11 cellular contexts compared by ENCODE assay signal in genomic region chr16:27398894-27399853, GRCh38. TPM values are rescaled to one million over a fixed set of nuclear protein-coding genes. Genes with fewer than 3 reads are reported as not detected.
A peak's percentile ranks its signal among the peaks of the same experiment; 100 is the strongest.
DNase-seq lines count a peak whose midpoint lies in the region; ATAC-seq, FAIRE-seq and TF ChIP-seq lines count a peak whose summit lies in the region.
"Had no signal": no experiment of that assay in that cellular context is flagged by ENCODE, and none has a peak within 500 bp of the region (broad histone marks: within the 10 kb centered on the region; RNA-seq: fewer than 3 reads in every experiment).

No MANE protein-coding gene starts in this region.

- CTCF ChIA-PET in OCI-LY7 (lab: Charles Lee; ENCODE audit: unreplicated experiment), result interaction anchor here (0.6 to 1.4 kb wide), 3 partner anchors 21 to 29 kb away, joined by 3 to 4 read pairs (median 3); no protein-coding TSS in a partner anchor

- H3K4me1 ChIP-seq in GM23338 (ENCODE audit: insufficient read depth), result no peaks in the 10 kb centered on the region
- peaks cover 61% of the 10 kb centered on the region for H3K4me1 ChIP-seq in OCI-LY7 (ENCODE audit: insufficient read depth, low read length, poor library complexity, severe bottlenecking)
- H3K4me1 ChIP-seq in tibial artery, result peaks cover 0 to 18% (median 6%) of the 10 kb centered on the region in 4 donors
- no peaks in the 10 kb centered on the region for H3K4me1 ChIP-seq in mucosa of descending colon (ENCODE audit: low read depth)

- no peak overlapping the region for H3K27ac Mint-ChIP-seq in GM23338
- H3K27ac Mint-ChIP-seq in naive B cell, result peak overlapping the region; percentile 84 to 100 (median 100)
- H3K27ac Mint-ChIP-seq: activated CD4-positive, alpha-beta memory T cell treated with anti-CD3 and anti-CD28 coated beads, Interleukin-2, amount 10 ng/mL, durations not matched to agents 7 days and 5 days had no signal

- no peaks in the 10 kb centered on the region; the same call in 1 of the 2 replicates for H3K9me2 ChIP-seq in GM23338 (ENCODE audit: insufficient read depth)
- H3K9me2 ChIP-seq in OCI-LY7 (ENCODE audit: insufficient read depth, low read length), result no peaks in the 10 kb centered on the region

- H3K4me3 ChIP-seq in GM23338 (no peak overlapping the region), OCI-LY7 (ENCODE audit: low read depth, low read length, poor library complexity, severe bottlenecking) (peak overlapping the region; percentile 20), tibial artery (no peak overlapping the region), mucosa of descending colon (no peak overlapping the region)

- no peaks in the 10 kb centered on the region for H3K27me3 ChIP-seq in GM23338 (ENCODE audit: insufficient read depth)
- peaks cover 0 to 22% of the 10 kb centered on the region in 2 donors for H3K27me3 ChIP-seq in tibial artery

- no peaks in the 10 kb centered on the region for H3K79me2 ChIP-seq in GM23338 (replicated peaks; ENCODE audit: insufficient read depth)
- H3K79me2 ChIP-seq in OCI-LY7 (ENCODE audit: insufficient read depth, low read depth, low read length), result peaks cover 9% of the 10 kb centered on the region

- H3K4me1 Mint-ChIP-seq in GM23338, result peaks cover 5% of the 10 kb centered on the region; the same call in 1 of the 3 replicates
- H3K4me1 Mint-ChIP-seq in naive B cell, result peaks cover 61 to 79% (median 65%) of the 10 kb centered on the region in 3 donors

- TF ChIP-seq CTCF in GM23338 (conservative IDR thresholded peaks at IDR 0.05; ENCODE audit: low read depth in 2 of 2) (no peak), OCI-LY7 (conservative IDR thresholded peaks at IDR 0.05; ENCODE audit: low read length) (no peak), tibial artery (IDR thresholded peaks at IDR 0.05) (no peak), mucosa of descending colon (IDR thresholded peaks at IDR 0.05) (no peak)

- no peak overlapping the region for H3K4me2 ChIP-seq in GM23338
- peak overlapping the region; percentile 60 for H3K4me2 ChIP-seq in OCI-LY7 (ENCODE audit: low read length)

- H3K9me3 ChIP-seq in OCI-LY7 (ENCODE audit: low read length) (peaks cover 35% of the 10 kb centered on the region), tibial artery (peaks cover 2 to 6% (median 4%) of the 10 kb centered on the region in 3 donors), mucosa of descending colon (no peaks in the 10 kb centered on the region)
- H3K9me3 ChIP-seq: neutrophil had no signal

- no peak for DNase-seq in GM18507 (ENCODE audit: extremely low spot score, insufficient read length, low read depth)
- DNase-seq in GM23338 (ENCODE audit: low spot score), result no peak
- peak; percentile 90 for DNase-seq in OCI-LY7 (ENCODE audit: low spot score)
- DNase-seq in naive B cell, result peak; percentile 82
- DNase-seq in GDM1 (lab: John Stamatoyannopoulos, UW), result no peak
- no peak for DNase-seq in tibial artery
- no peak for DNase-seq in mucosa of descending colon
- DNase-seq: activated CD4-positive, alpha-beta memory T cell treated with anti-CD3 and anti-CD28 coated beads, Interleukin-2, amount 10 ng/mL, durations not matched to agents 7 days and 5 days; NCI-H1092 treated with DMSO at 0.1 percent for 48 hours had no signal

- POLR2A ChIA-PET in OCI-LY7 (lab: Charles Lee), result interaction anchor here (0.5 to 1.2 kb wide), 11 partner anchors 9 to 200 kb away, joined by 3 to 12 read pairs (median 3); partner anchors contain the start of gene KDM8

- ATAC-seq in GM23338 (no peak), naive B cell (ENCODE audit: low read depth in 2 of 2) (peak; percentile 12 to 23), mucosa of descending colon (no peak), HG02852 (IDR thresholded peaks at IDR 0.05; ENCODE audit: unreplicated experiment) (no peak)

- peaks cover 4% of the 10 kb centered on the region for H3K27me3 Mint-ChIP-seq in GM23338 (ENCODE audit: insufficient read depth, low read depth, poor library complexity)
- H3K27me3 Mint-ChIP-seq in naive B cell, result no peaks in the 10 kb centered on the region

- no peaks in the 10 kb centered on the region; the same call in 2 of the 3 replicates for H3K9me3 Mint-ChIP-seq in GM23338
- peaks cover 10 to 25% (median 20%) of the 10 kb centered on the region in 7 donors for H3K9me3 Mint-ChIP-seq in naive B cell

- H3K27ac ChIP-seq in GM23338 (ENCODE audit: low read depth), result no peak overlapping the region
- H3K27ac ChIP-seq in OCI-LY7 (ENCODE audit: low read depth, low read length, poor library complexity, severe bottlenecking), result peak overlapping the region; percentile 76
- no peak overlapping the region for H3K27ac ChIP-seq in tibial artery
- H3K27ac ChIP-seq: neutrophil had no signal

- H3K36me3 Mint-ChIP-seq in GM23338 (ENCODE audit: low read depth) (no peaks in the 10 kb centered on the region), naive B cell (peaks cover 16 to 18% of the 10 kb centered on the region in 2 donors)

- intact Hi-C loops in OCI-LY7 (cut with micrococcal nuclease; ENCODE audit: unreplicated experiment), result loop anchor here (1.0 kb wide), 1 partner anchor 27 kb away; no protein-coding TSS in a partner anchor
- intact Hi-C loops in tibial artery (cut with DNase I; ENCODE audit: low total_unique reads), result no loop called here
- intact Hi-C loops in mucosa of descending colon (cut with DNase I, micrococcal nuclease), result no loop called here

- BruUV-seq in OCI-LY7 (replicated peaks; lab: Mats Ljungman, UMichigan), result no TSS peak

- H2AFZ ChIP-seq in GM23338, result 0 out of 2 replicates have a peak overlapping the region, but pooled peaks have one; percentile 23
- H2AFZ ChIP-seq in OCI-LY7 (ENCODE audit: low read length), result peak overlapping the region; percentile 31; the same call in 1 of the 2 replicates

- no peak overlapping the region for H3K4me3 Mint-ChIP-seq in GM23338
- H3K4me3 Mint-ChIP-seq in naive B cell, result peak overlapping the region; percentile 58 to 99 (median 76)
- H3K4me3 Mint-ChIP-seq: activated CD4-positive, alpha-beta memory T cell treated with anti-CD3 and anti-CD28 coated beads, Interleukin-2, amount 10 ng/mL, durations not matched to agents 7 days and 5 days had no signal

- H4K20me1 ChIP-seq in GM23338 (replicated peaks; ENCODE audit: insufficient read depth) (no peaks in the 10 kb centered on the region), OCI-LY7 (ENCODE audit: insufficient read depth, low read length) (no peaks in the 10 kb centered on the region)

- FAIRE-seq in GM18507 (lab: Jason Lieb, UNC), result peak; percentile 90

- H3K36me3 ChIP-seq in GM23338 (ENCODE audit: insufficient read depth) (no peaks in the 10 kb centered on the region), OCI-LY7 (ENCODE audit: insufficient read depth, low read length) (peaks cover 6% of the 10 kb centered on the region; the same call in 1 of the 2 replicates), tibial artery (no peaks in the 10 kb centered on the region), mucosa of descending colon (ENCODE audit: low read depth) (no peaks in the 10 kb centered on the region)
- H3K36me3 ChIP-seq: neutrophil had no signal

- no peaks in the 10 kb centered on the region for H3F3A ChIP-seq in GM23338 (replicated peaks; ENCODE audit: low read depth)

TF ChIP-seq in GM23338, 12 proteins besides CTCF, POLR2A, EP300 and RAD21 (continues in another document):
- no peak for TF ChIP-seq EZH2 (IDR thresholded peaks at IDR 0.05; ENCODE audit: low read depth, unreplicated experiment)
- TF ChIP-seq EZH2phosphoT487 (IDR thresholded peaks at IDR 0.05; ENCODE audit: unreplicated experiment), result no peak
- TF ChIP-seq, protein P1, sequence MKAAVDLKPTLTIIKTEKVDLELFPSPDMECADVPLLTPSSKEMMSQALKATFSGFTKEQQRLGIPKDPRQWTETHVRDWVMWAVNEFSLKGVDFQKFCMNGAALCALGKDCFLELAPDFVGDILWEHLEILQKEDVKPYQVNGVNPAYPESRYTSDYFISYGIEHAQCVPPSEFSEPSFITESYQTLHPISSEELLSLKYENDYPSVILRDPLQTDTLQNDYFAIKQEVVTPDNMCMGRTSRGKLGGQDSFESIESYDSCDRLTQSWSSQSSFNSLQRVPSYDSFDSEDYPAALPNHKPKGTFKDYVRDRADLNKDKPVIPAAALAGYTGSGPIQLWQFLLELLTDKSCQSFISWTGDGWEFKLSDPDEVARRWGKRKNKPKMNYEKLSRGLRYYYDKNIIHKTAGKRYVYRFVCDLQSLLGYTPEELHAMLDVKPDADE (IDR thresholded peaks at IDR 0.05), result no peak

RNA-seq across cellular contexts. Expression of gene IL21R, which starts 2.8 kb away (rescaled TPM):
- 2.6 TPM in 2 replicates for total RNA-seq in GM23338 (2014; rRNA removed; shearing (Covaris generic))
- 0.42 and 0.83 TPM in 2 replicates for polyA plus RNA-seq in GM23338 (2016; fragmentation: Nextera tagmentation; extraction: Ambion mirVana)
- 10.0 and 10.9 TPM in 2 replicates for total RNA-seq in OCI-LY7 (2014; rRNA removed; shearing (Covaris generic))
- total RNA-seq in OCI-LY7 (2022), result 36.7 and 47.0 TPM in 2 replicates
- polyA plus RNA-seq in naive B cell (ENCODE audit: low read depth in 6 of 6), result 100 to 1,000 TPM in 1 of 6 donors, 10 to 100 TPM in 5; 47.9 to 118 (median 74.5) TPM
- 1 to 10 TPM in 2 of 3 donors, under 1 TPM in 1; 0.47 to 1.4 (median 1.0) TPM for total RNA-seq in mucosa of descending colon

Comparison
In these comparisons a context has a peak if more than half of its experiments do, and no peak if none do; other contexts are left out.
1. DNase-seq: peak in OCI-LY7 (single experiment) and naive B cell (single experiment); none in GM18507 (single experiment), GM23338 (single experiment), GDM1 (single experiment), tibial artery (0 of 2) and mucosa of descending colon (0 of 3).
2. ATAC-seq: peak in naive B cell (2 of 2); none in GM23338 (single experiment), mucosa of descending colon (single experiment) and HG02852 (single experiment).